Comparison of ENCODE assay signal across 30 cellular contexts in genomic region chr22:37553725-37554124, GRCh38. TPM values are rescaled to one million over a fixed set of nuclear protein-coding genes. Genes with fewer than 3 reads are reported as not detected.
"Had no signal": no experiment of that assay in that cellular context is flagged by ENCODE, and none has a peak within 500 bp of the region (broad histone marks: within the 10 kb centered on the region; RNA-seq: fewer than 3 reads in every experiment).

No MANE protein-coding gene starts in this region.

- H3K4me3 Mint-ChIP-seq: activated naive CD8-positive, alpha-beta T cell; activated T-cell treated with anti-CD3 and anti-CD28 coated beads, Interleukin-2, amount 50 U/mL, for 4 hours; natural killer cell treated with Interleukin-12 subunit alpha and Interleukin-12 subunit beta and Interleukin-15 and Interleukin-18, amount 100 ng/mL, for 72 hours had no signal

- H3K36me3 Mint-ChIP-seq: activated naive CD8-positive, alpha-beta T cell; natural killer cell treated with Interleukin-12 subunit alpha and Interleukin-12 subunit beta and Interleukin-15 and Interleukin-18, amount 100 ng/mL, for 72 hours had no signal

- H3K4me1 ChIP-seq: prostate gland had no signal

- H3K27me3 ChIP-seq: adrenal gland, ascending aorta, stomach, suprapubic skin, tibial nerve, uterus had no signal

- DNase-seq: activated CD4-positive, alpha-beta T cell treated with anti-CD3 and anti-CD28 coated beads for 1 hour; activated CD4-positive, alpha-beta T cell treated with anti-CD3 and anti-CD28 coated beads, Interleukin-2, amount 50 U/mL, for 4 hours; activated CD8-positive, alpha-beta memory T cell treated with anti-CD3 and anti-CD28 coated beads for 24 hours; activated CD8-positive, alpha-beta memory T cell treated with anti-CD3 and anti-CD28 coated beads, Interleukin-2, amount 50 U/mL, for 4 hours; activated naive CD4-positive, alpha-beta T cell; activated T-cell treated with anti-CD3 and anti-CD28 coated beads, Interleukin-2, amount 50 U/mL, for 4 hours; central memory CD4-positive, alpha-beta T cell; dermis blood vessel endothelial cell; effector CD8-positive, alpha-beta T cell; erythroblast; foreskin fibroblast; kidney; left lung; midbrain; stimulated activated CD4-positive, alpha-beta T cell treated with anti-CD3 and anti-CD28 coated beads, Interleukin-12 subunit alpha, Interleukin-12 subunit beta, amount 100 ng/mL, for 4 hours; stimulated activated CD4-positive, alpha-beta T cell treated with anti-CD3 and anti-CD28 coated beads, Interleukin-4, amount 100 ng/mL, for 4 hours; stomach; T-helper 1 cell; uterus; WERI-Rb-1 had no signal

- H3K9me3 ChIP-seq: adrenal gland, ascending aorta, left lung, prostate gland, stomach, suprapubic skin, tibial nerve, uterus had no signal

- H3K36me3 ChIP-seq: adrenal gland, ascending aorta, left lung, prostate gland, stomach, suprapubic skin, tibial nerve, uterus, WERI-Rb-1 had no signal

- ATAC-seq: activated T-cell treated with anti-CD3 and anti-CD28 coated beads, Interleukin-2, amount 50 U/mL, for 4 hours; left lung; natural killer cell treated with Interleukin-12 subunit alpha and Interleukin-12 subunit beta and Interleukin-15 and Interleukin-18, amount 100 ng/mL, for 72 hours had no signal

- H3K27ac Mint-ChIP-seq: activated naive CD8-positive, alpha-beta T cell; activated T-helper 2 cell treated with anti-CD3 and anti-CD28 coated beads, Interferon-gamma antibody, Interleukin-2, Interleukin-4, amounts not matched to agents 10 μg/mL and 5 μg/mL and 100 μg/mL, durations not matched to agents 14 hours and 24 hours and 36 hours had no signal

- H3K27ac ChIP-seq: prostate gland, WERI-Rb-1 had no signal

- H3K4me3 ChIP-seq: adrenal gland, ascending aorta, left lung, prostate gland, stomach, suprapubic skin, tibial nerve, uterus had no signal

- H3K9me3 Mint-ChIP-seq: activated T-cell treated with anti-CD3 and anti-CD28 coated beads, Interleukin-2, amount 50 U/mL, for 4 hours; activated T-helper 2 cell treated with anti-CD3 and anti-CD28 coated beads, Interferon-gamma antibody, Interleukin-2, Interleukin-4, amounts not matched to agents 10 μg/mL and 5 μg/mL and 100 μg/mL, durations not matched to agents 14 hours and 24 hours and 36 hours; natural killer cell treated with Interleukin-12 subunit alpha and Interleukin-12 subunit beta and Interleukin-15 and Interleukin-18, amount 100 ng/mL, for 72 hours had no signal

RNA-seq across cellular contexts. Expression of gene LGALS2, which starts 26.2 kb away (rescaled TPM):
- total RNA-seq: activated T-cell treated with anti-CD3 and anti-CD28 coated beads, Interleukin-2, amount 50 U/mL, for 4 hours; activated T-helper 2 cell treated with anti-CD3 and anti-CD28 coated beads, Interferon-gamma antibody, Interleukin-2, Interleukin-4, amounts not matched to agents 10 μg/mL and 5 μg/mL and 100 μg/mL, durations not matched to agents 14 hours and 24 hours and 36 hours; ascending aorta; dermis blood vessel endothelial cell; fibroblast of lung; lung microvascular endothelial cell; natural killer cell treated with Interleukin-12 subunit alpha and Interleukin-12 subunit beta and Interleukin-15 and Interleukin-18, amount 100 ng/mL, for 72 hours; prostate gland; suprapubic skin; tibial nerve; uterus had no signal

RNA-seq across cellular contexts. Expression of gene CARD10, which starts 34.5 kb away (rescaled TPM):
- total RNA-seq: activated T-helper 2 cell treated with anti-CD3 and anti-CD28 coated beads, Interferon-gamma antibody, Interleukin-2, Interleukin-4, amounts not matched to agents 10 μg/mL and 5 μg/mL and 100 μg/mL, durations not matched to agents 14 hours and 24 hours and 36 hours had no signal
